In genomic region chr4:119136541-119136940, GRCh38 we compare ENCODE assay signal across 19 cellular contexts. TPM values are rescaled to one million over a fixed set of nuclear protein-coding genes. Genes with fewer than 3 reads are reported as not detected.
A peak's percentile ranks its signal among the peaks of the same experiment; 100 is the strongest.
DNase-seq lines count a peak whose midpoint lies in the region; ATAC-seq and TF ChIP-seq lines count a peak whose summit lies in the region.
"Had no signal": no experiment of that assay in that cellular context is flagged by ENCODE, and none has a peak within 500 bp of the region (broad histone marks: within the 10 kb centered on the region; RNA-seq: fewer than 3 reads in every experiment).

No MANE protein-coding gene starts in this region.

- DNase-seq in ELR (ENCODE audit: low read depth) (peak; percentile 24), SK-N-SH (no peak), foreskin keratinocyte (no peak), HEK293T (ENCODE audit: extremely low spot score) (no peak), superior temporal gyrus (ENCODE audit: extremely low spot score) (no peak), sigmoid colon (no peak), RWPE1 (ENCODE audit: low spot score) (no peak)
- DNase-seq: Karpas-422; NCI-H1436; PC-9; retina; stimulated activated CD4-positive, alpha-beta T cell treated with anti-CD3 and anti-CD28 coated beads, Interleukin-4, amount 100 ng/mL, for 4 hours; trophoblast cell had no signal

- peak overlapping the region in 1 of 2 experiments; percentile 59; a peak in 3 of 4 replicates for H3K27ac ChIP-seq in SK-N-SH (ENCODE audit: low read depth in 2 of 2, low read length in 1 of 2)
- no peak overlapping the region for H3K27ac ChIP-seq in foreskin keratinocyte
- H3K27ac ChIP-seq in sigmoid colon, result no peak overlapping the region
- no peak overlapping the region for H3K27ac ChIP-seq in RWPE1
- H3K27ac ChIP-seq: epithelial cell of prostate, PC-9 had no signal

- TF ChIP-seq CTCF in SK-N-SH (IDR thresholded peaks at IDR 0.05), result no peak
- TF ChIP-seq CTCF in foreskin keratinocyte (conservative IDR thresholded peaks at IDR 0.05), result peak; percentile 26
- no peak for TF ChIP-seq CTCF in nephron (IDR thresholded peaks at IDR 0.05; ENCODE audit: unreplicated experiment in 3 of 3)
- TF ChIP-seq CTCF in sigmoid colon (IDR thresholded peaks at IDR 0.05), result no peak
- TF ChIP-seq CTCF in RWPE1 (conservative IDR thresholded peaks at IDR 0.05; ENCODE audit: low read depth), result no peak

- peaks cover 29% of the 10 kb centered on the region for H3K4me1 Mint-ChIP-seq in nephron

- TF ChIP-seq RAD21 in SK-N-SH (IDR thresholded peaks at IDR 0.05; ENCODE audit: low read length), result no peak

- no peaks in the 10 kb centered on the region for H3K27me3 ChIP-seq in SK-N-SH (ENCODE audit: insufficient read depth)
- no peaks in the 10 kb centered on the region for H3K27me3 ChIP-seq in foreskin keratinocyte
- no peaks in the 10 kb centered on the region for H3K27me3 ChIP-seq in sigmoid colon

- H2AFZ ChIP-seq in SK-N-SH (ENCODE audit: low read depth), result no peak overlapping the region
- H2AFZ ChIP-seq: PC-9 had no signal

- H3F3A ChIP-seq in SK-N-SH (replicated peaks; ENCODE audit: insufficient read depth), result peaks cover 4% of the 10 kb centered on the region

- no peaks in the 10 kb centered on the region for H3K9me3 ChIP-seq in SK-N-SH
- no peaks in the 10 kb centered on the region for H3K9me3 ChIP-seq in sigmoid colon

- WGBS in SK-N-SH (ENCODE audit: low lambda C conversion rate), result 69% methylated on average over 3 of the region's 3 CpGs
- WGBS in sigmoid colon, 2 donors, result 70 to 78% methylated on average over 3 of the region's 3 CpGs

- H3K27ac Mint-ChIP-seq in nephron, result peak overlapping the region; percentile 20 to 57 (median 40)
- H3K27ac Mint-ChIP-seq: activated naive CD4-positive, alpha-beta T cell treated with anti-CD3 and anti-CD28 coated beads, Interleukin-2, amount 50 U/mL, for 24 hours; natural killer cell treated with Interleukin-12 subunit alpha and Interleukin-12 subunit beta and Interleukin-15 and Interleukin-18, amount 100 ng/mL, for 72 hours; T-helper 1 cell treated with Interleukin-12 subunit alpha and Interleukin-12 subunit beta and Interleukin-4 antibody, amounts not matched to agents 30 μg/mL and 1 μg/mL, for 36 hours had no signal

- no peak overlapping the region for H3K9ac ChIP-seq in SK-N-SH

- H4K20me1 ChIP-seq in SK-N-SH (ENCODE audit: insufficient read depth), result no peaks in the 10 kb centered on the region

- POLR2A ChIA-PET in SK-N-SH (lab: Yijun Ruan, JAX), result no interaction called here
- POLR2A ChIA-PET in HEK293T (lab: Yijun Ruan, JAX), result interaction anchor here (1.1 kb wide), 1 partner anchor 76 kb away, joined by 6 read pairs; the partner anchor contains the start of gene USP53
- POLR2A ChIA-PET in RWPE1 (lab: Yijun Ruan, JAX; ENCODE audit: low non-redundant PET), result no interaction called here

- no peak for TF ChIP-seq POLR2A in sigmoid colon (IDR thresholded peaks at IDR 0.05)

- H3K36me3 Mint-ChIP-seq in nephron (ENCODE audit: low read depth), result no peaks in the 10 kb centered on the region
- H3K36me3 Mint-ChIP-seq: activated naive CD4-positive, alpha-beta T cell treated with anti-CD3 and anti-CD28 coated beads, Interleukin-2, amount 50 U/mL, for 24 hours; natural killer cell treated with Interleukin-12 subunit alpha and Interleukin-12 subunit beta and Interleukin-15 and Interleukin-18, amount 100 ng/mL, for 72 hours had no signal

- no peaks in the 10 kb centered on the region for H3K27me3 Mint-ChIP-seq in nephron (ENCODE audit: low read depth)
- H3K27me3 Mint-ChIP-seq: activated naive CD4-positive, alpha-beta T cell treated with anti-CD3 and anti-CD28 coated beads, Interleukin-2, amount 50 U/mL, for 24 hours had no signal

- peak overlapping the region in 2 of 3 experiments; percentile 37 to 85 for H3K4me3 Mint-ChIP-seq in nephron
- H3K4me3 Mint-ChIP-seq: activated naive CD4-positive, alpha-beta T cell treated with anti-CD3 and anti-CD28 coated beads, Interleukin-2, amount 50 U/mL, for 24 hours; natural killer cell treated with Interleukin-12 subunit alpha and Interleukin-12 subunit beta and Interleukin-15 and Interleukin-18, amount 100 ng/mL, for 72 hours; T-helper 1 cell treated with Interleukin-12 subunit alpha and Interleukin-12 subunit beta and Interleukin-4 antibody, amounts not matched to agents 30 μg/mL and 1 μg/mL, for 36 hours had no signal

- ATAC-seq in foreskin keratinocyte, result no peak
- ATAC-seq: natural killer cell treated with Interleukin-12 subunit alpha and Interleukin-12 subunit beta and Interleukin-15 and Interleukin-18, amount 100 ng/mL, for 72 hours had no signal

- CTCF ChIA-PET in SK-N-SH (lab: Yijun Ruan, JAX), result interaction anchor here (0.8 to 1.1 kb wide), 2 partner anchors 18 to 114 kb away, joined by 3 read pairs; no protein-coding TSS in a partner anchor
- CTCF ChIA-PET in HEK293T (lab: Yijun Ruan, JAX), result no interaction called here
- CTCF ChIA-PET in RWPE1 (lab: Yijun Ruan, JAX), result no interaction called here

- TF ChIP-seq EP300 in SK-N-SH (IDR thresholded peaks at IDR 0.05; ENCODE audit: borderline replicate concordance in 1 of 2, low read depth in 1 of 2, low read length in 1 of 2), result no peak
- no peak for TF ChIP-seq EP300 in sigmoid colon (IDR thresholded peaks at IDR 0.05)

- intact Hi-C loops in sigmoid colon (cut with DNase I), result no loop called here

- H3K36me3 ChIP-seq in SK-N-SH (replicated peaks in 1 of 2; ENCODE audit: control insufficient read depth in 1 of 2, insufficient read depth in 2 of 2, low read length in 1 of 2), result no peaks in the 10 kb centered on the region
- H3K36me3 ChIP-seq in sigmoid colon, result no peaks in the 10 kb centered on the region

- H3K9me3 Mint-ChIP-seq in nephron, result no peaks in the 10 kb centered on the region
- H3K9me3 Mint-ChIP-seq: activated naive CD4-positive, alpha-beta T cell treated with anti-CD3 and anti-CD28 coated beads, Interleukin-2, amount 50 U/mL, for 24 hours; natural killer cell treated with Interleukin-12 subunit alpha and Interleukin-12 subunit beta and Interleukin-15 and Interleukin-18, amount 100 ng/mL, for 72 hours; T-helper 1 cell treated with Interleukin-12 subunit alpha and Interleukin-12 subunit beta and Interleukin-4 antibody, amounts not matched to agents 30 μg/mL and 1 μg/mL, for 36 hours had no signal

- no peaks in the 10 kb centered on the region for H3K79me2 ChIP-seq in SK-N-SH (ENCODE audit: insufficient read depth)

- H3K4me1 ChIP-seq in SK-N-SH (ENCODE audit: control insufficient read depth in 1 of 2, insufficient read depth in 2 of 2, low read depth in 1 of 2, low read length in 1 of 2), result peaks cover 0 to 19% of the 10 kb centered on the region in 2 experiments; a peak in 3 of 4 replicates
- H3K4me1 ChIP-seq in foreskin keratinocyte, result no peaks in the 10 kb centered on the region
- peaks cover 0 to 14% (median 1%) of the 10 kb centered on the region in 4 donors for H3K4me1 ChIP-seq in sigmoid colon

- H3K9me2 ChIP-seq in SK-N-SH, result no peaks in the 10 kb centered on the region

- H3K4me2 ChIP-seq in SK-N-SH, result peak overlapping the region; percentile 34; the same call in 1 of the 2 replicates
- H3K4me2 ChIP-seq: PC-9 had no signal

- H3K4me3 ChIP-seq in SK-N-SH (ENCODE audit: low read depth in 2 of 2, low read length in 1 of 2), result no peak overlapping the region
- H3K4me3 ChIP-seq in sigmoid colon, result no peak overlapping the region
- H3K4me3 ChIP-seq: PC-9 had no signal

TF ChIP-seq in SK-N-SH, 30 proteins besides CTCF, POLR2A, EP300 and RAD21:
- TF ChIP-seq FOSL2 (IDR thresholded peaks at IDR 0.05; ENCODE audit: borderline replicate concordance, low read depth) (no peak), RFX5 (IDR thresholded peaks at IDR 0.05; ENCODE audit: low read length) (no peak), PBX3 (IDR thresholded peaks at IDR 0.05) (no peak), POLR2AphosphoS5 (IDR thresholded peaks at IDR 0.05; ENCODE audit: low read depth, low read length) (no peak), SMC3 (IDR thresholded peaks at IDR 0.05; ENCODE audit: low read depth, low read length) (no peak), RXRA (IDR thresholded peaks at IDR 0.05; ENCODE audit: borderline replicate concordance, low read depth) (no peak), EZH2phosphoT487 (IDR thresholded peaks at IDR 0.05; ENCODE audit: borderline replicate concordance, low read depth) (no peak), JUND (IDR thresholded peaks at IDR 0.05) (no peak)

TF ChIP-seq in HEK293T, 16 proteins besides CTCF, POLR2A, EP300 and RAD21:
- TF ChIP-seq ELF4 (IDR thresholded peaks at IDR 0.05), result no peak
- TF ChIP-seq LEF1 (IDR thresholded peaks at IDR 0.05; ENCODE audit: borderline replicate concordance), result no peak
- TF ChIP-seq ZNF384 (IDR thresholded peaks at IDR 0.05), result no peak
- TF ChIP-seq ARNT (IDR thresholded peaks at IDR 0.05), result no peak
- no peak for TF ChIP-seq BHLHE40 (IDR thresholded peaks at IDR 0.05; ENCODE audit: borderline replicate concordance)
- TF ChIP-seq FOXA1 (IDR thresholded peaks at IDR 0.05), result no peak
- TF ChIP-seq SP1 (IDR thresholded peaks at IDR 0.05), result no peak
- no peak for TF ChIP-seq HDGF (IDR thresholded peaks at IDR 0.05; ENCODE audit: borderline replicate concordance)
- no peak for TF ChIP-seq L3MBTL2 (conservative IDR thresholded peaks at IDR 0.05)
- no peak for TF ChIP-seq SUZ12 (IDR thresholded peaks at IDR 0.05)
- no peak for TF ChIP-seq FOXK2 (IDR thresholded peaks at IDR 0.05)
- TF ChIP-seq PKNOX1 (IDR thresholded peaks at IDR 0.05), result no peak
- TF ChIP-seq TARDBP (IDR thresholded peaks at IDR 0.05), result no peak
- TF ChIP-seq NFRKB (IDR thresholded peaks at IDR 0.05), result no peak
- no peak for TF ChIP-seq CTBP1 (IDR thresholded peaks at IDR 0.05; ENCODE audit: borderline replicate concordance)
- no peak for TF ChIP-seq FOXM1 (IDR thresholded peaks at IDR 0.05; ENCODE audit: borderline replicate concordance)

RNA-seq across cellular contexts. Expression of gene MYOZ2, which starts 0.9 kb away (rescaled TPM):
- polyA plus RNA-seq in SK-N-SH (2012; rRNA removed), result 0.26 and 0.62 TPM in 2 replicates
- 0.68 TPM in 2 replicates for polyA plus RNA-seq in SK-N-SH (2012; cell fraction: cytosol; rRNA removed)
- 0.67 and 1.2 TPM in 2 replicates for polyA plus RNA-seq in SK-N-SH (2012; cell fraction: nucleus; rRNA removed)
- not detected in 2 replicates for total RNA-seq in foreskin keratinocyte
- not detected in 2 replicates for polyA plus RNA-seq in foreskin keratinocyte
- 1 to 10 TPM in 1 of 4 donors, under 1 TPM in 3; 0.28 to 1.4 (median 0.82) TPM for total RNA-seq in sigmoid colon
- under 1 TPM; 0.35 to 0.69 (median 0.60) TPM for polyA plus RNA-seq in sigmoid colon
- total RNA-seq: natural killer cell treated with Interleukin-12 subunit alpha and Interleukin-12 subunit beta and Interleukin-15 and Interleukin-18, amount 100 ng/mL, for 72 hours; NCI-H460; PC-9 had no signal
